ENCODE assay signal across 12 cellular contexts in genomic region chr2:233261819-233262555, GRCh38. TPM values are rescaled to one million over a fixed set of nuclear protein-coding genes. Genes with fewer than 3 reads are reported as not detected.
DNase-seq lines count a peak whose midpoint lies in the region; ATAC-seq lines count a peak whose summit lies in the region.
"Had no signal": no experiment of that assay in that cellular context is flagged by ENCODE, and none has a peak within 500 bp of the region (broad histone marks: within the 10 kb centered on the region; RNA-seq: fewer than 3 reads in every experiment).

No MANE protein-coding gene starts in this region.

- POLR2A ChIA-PET in activated CD4-positive, alpha-beta memory T cell treated with anti-CD3 and anti-CD28 coated beads for 36 hours (lab: Charles Lee) = no interaction called here

- peaks cover 47% of the 10 kb centered on the region for H3K4me1 Mint-ChIP-seq in activated T-cell treated with anti-CD3 and anti-CD28 coated beads, Interleukin-2, amount 50 U/mL, for 72 hours (ENCODE audit: low read depth)
- H3K4me1 Mint-ChIP-seq in activated CD4-positive, alpha-beta memory T cell treated with anti-CD3 and anti-CD28 coated beads for 36 hours (ENCODE audit: low read depth) = peaks cover 53% of the 10 kb centered on the region
- peaks cover 57% of the 10 kb centered on the region for H3K4me1 Mint-ChIP-seq in stimulated activated memory B cell treated with anti-CD40 and anti-IgM and Interleukin-4, amounts not matched to agents 10 μg/mL and 1 μg/mL and 100 μg/mL, for 72 hours

- no peaks in the 10 kb centered on the region for H3K9me3 Mint-ChIP-seq in activated T-cell treated with anti-CD3 and anti-CD28 coated beads, Interleukin-2, amount 50 U/mL, for 72 hours
- H3K9me3 Mint-ChIP-seq in activated CD4-positive, alpha-beta memory T cell treated with anti-CD3 and anti-CD28 coated beads for 36 hours = no peaks in the 10 kb centered on the region
- no peaks in the 10 kb centered on the region for H3K9me3 Mint-ChIP-seq in stimulated activated memory B cell treated with anti-CD40 and anti-IgM and Interleukin-4, amounts not matched to agents 10 μg/mL and 1 μg/mL and 100 μg/mL, for 72 hours

- H3K27ac Mint-ChIP-seq in activated T-cell treated with anti-CD3 and anti-CD28 coated beads, Interleukin-2, amount 50 U/mL, for 72 hours = peak overlapping the region; percentile 88
- peak overlapping the region; percentile 14 for H3K27ac Mint-ChIP-seq in activated CD4-positive, alpha-beta memory T cell treated with anti-CD3 and anti-CD28 coated beads for 36 hours
- H3K27ac Mint-ChIP-seq in stimulated activated memory B cell treated with anti-CD40 and anti-IgM and Interleukin-4, amounts not matched to agents 10 μg/mL and 1 μg/mL and 100 μg/mL, for 72 hours = peak overlapping the region; percentile 79

- peak; percentile 32 to 55 for ATAC-seq in activated T-cell treated with anti-CD3 and anti-CD28 coated beads, Interleukin-2, amount 50 U/mL, for 72 hours (replicated peaks in 1 of 2)
- ATAC-seq in GM21786 (IDR thresholded peaks at IDR 0.05; ENCODE audit: unreplicated experiment) (peak; percentile 79), left cardiac atrium (no peak)
- peak; percentile 71 for ATAC-seq in stimulated activated memory B cell treated with anti-CD40 and anti-IgM and Interleukin-4, amounts not matched to agents 10 μg/mL and 1 μg/mL and 100 μg/mL, for 72 hours

- intact Hi-C loops in activated CD4-positive, alpha-beta memory T cell treated with anti-CD3 and anti-CD28 coated beads for 36 hours (cut with micrococcal nuclease) = loop anchor here (10.0 kb wide), 1 partner anchor 593 kb away; the partner anchor contains the start of gene HJURP
- intact Hi-C loops in left cardiac atrium (cut with DNase I) = no loop called here

- no peaks in the 10 kb centered on the region for H3K27me3 Mint-ChIP-seq in activated T-cell treated with anti-CD3 and anti-CD28 coated beads, Interleukin-2, amount 50 U/mL, for 72 hours (ENCODE audit: low read depth)
- H3K27me3 Mint-ChIP-seq in activated CD4-positive, alpha-beta memory T cell treated with anti-CD3 and anti-CD28 coated beads for 36 hours = no peaks in the 10 kb centered on the region
- no peaks in the 10 kb centered on the region for H3K27me3 Mint-ChIP-seq in stimulated activated memory B cell treated with anti-CD40 and anti-IgM and Interleukin-4, amounts not matched to agents 10 μg/mL and 1 μg/mL and 100 μg/mL, for 72 hours

- H3K4me3 Mint-ChIP-seq in activated T-cell treated with anti-CD3 and anti-CD28 coated beads, Interleukin-2, amount 50 U/mL, for 72 hours = peak overlapping the region in 1 of 2 donors; percentile 5
- H3K4me3 Mint-ChIP-seq in activated CD4-positive, alpha-beta memory T cell treated with anti-CD3 and anti-CD28 coated beads for 36 hours = no peak overlapping the region
- H3K4me3 Mint-ChIP-seq in stimulated activated memory B cell treated with anti-CD40 and anti-IgM and Interleukin-4, amounts not matched to agents 10 μg/mL and 1 μg/mL and 100 μg/mL, for 72 hours = no peak overlapping the region

- DNase-seq in activated T-cell treated with anti-CD3 and anti-CD28 coated beads, Interleukin-2, amount 50 U/mL, for 72 hours = no peak
- no peak for DNase-seq in activated T-cell treated with anti-CD3 and anti-CD28 coated beads, Interleukin-2, amount 50 U/mL, for 1 hour
- DNase-seq in activated CD4-positive, alpha-beta memory T cell treated with anti-CD3 and anti-CD28 coated beads for 36 hours = no peak
- DNase-seq in left cardiac atrium = no peak
- DNase-seq in stimulated activated CD4-positive, alpha-beta T cell treated with anti-CD3 and anti-CD28 coated beads, Interleukin-1b, Interleukin-23, amount 100 ng/mL, for 48 hours = no peak
- DNase-seq in NCI-H1436 treated with DMSO at 0.1 percent for 48 hours (lab: John Stamatoyannopoulos, UW) = no peak
- DNase-seq: H7, hypothalamus, NCI-H2107, small intestine had no signal

- CTCF ChIA-PET in activated CD4-positive, alpha-beta memory T cell treated with anti-CD3 and anti-CD28 coated beads for 36 hours (lab: Charles Lee) = interaction anchor here (1.2 kb wide), 2 partner anchors 10 to 201 kb away, joined by 3 to 6 read pairs; partner anchors contain the start of gene ATG16L1

- H3K36me3 Mint-ChIP-seq in activated T-cell treated with anti-CD3 and anti-CD28 coated beads, Interleukin-2, amount 50 U/mL, for 72 hours (ENCODE audit: insufficient read depth in 2 of 2) = peaks cover 14 to 27% of the 10 kb centered on the region in 2 donors
- H3K36me3 Mint-ChIP-seq in activated CD4-positive, alpha-beta memory T cell treated with anti-CD3 and anti-CD28 coated beads for 36 hours = peaks cover 74% of the 10 kb centered on the region
- H3K36me3 Mint-ChIP-seq in stimulated activated memory B cell treated with anti-CD40 and anti-IgM and Interleukin-4, amounts not matched to agents 10 μg/mL and 1 μg/mL and 100 μg/mL, for 72 hours = peaks cover 77% of the 10 kb centered on the region

RNA-seq across cellular contexts. Expression of gene ATG16L1, which starts 10.5 kb away (rescaled TPM):
- 10 to 100 TPM; 23.6 to 26.0 TPM for total RNA-seq in activated T-cell treated with anti-CD3 and anti-CD28 coated beads, Interleukin-2, amount 50 U/mL, for 72 hours
- total RNA-seq in activated CD4-positive, alpha-beta memory T cell treated with anti-CD3 and anti-CD28 coated beads for 36 hours = 10 to 100 TPM; 27.0 to 30.5 TPM
- 10 to 100 TPM; 15.8 to 17.8 TPM for total RNA-seq in left cardiac atrium

RNA-seq across cellular contexts. Expression of gene SAG, which starts 45.6 kb away (rescaled TPM):
- total RNA-seq in activated T-cell treated with anti-CD3 and anti-CD28 coated beads, Interleukin-2, amount 50 U/mL, for 72 hours = under 1 TPM; 0.02 TPM
- 1 to 10 TPM in 1 of 2 experiments, under 1 TPM in 1; 0.27 to 1.3 TPM for total RNA-seq in activated CD4-positive, alpha-beta memory T cell treated with anti-CD3 and anti-CD28 coated beads for 36 hours
- not detected for total RNA-seq in left cardiac atrium
- total RNA-seq: H7 had no signal

Comparison
In these comparisons a context has a peak if more than half of its experiments do, and no peak if none do; other contexts are left out.
1. ATAC-seq: peak in activated T-cell treated with anti-CD3 and anti-CD28 coated beads, Interleukin-2, amount 50 U/mL, for 72 hours (2 of 2), GM21786 (single experiment) and stimulated activated memory B cell treated with anti-CD40 and anti-IgM and Interleukin-4, amounts not matched to agents 10 μg/mL and 1 μg/mL and 100 μg/mL, for 72 hours (single experiment); none in left cardiac atrium (0 of 2).
2. H3K27ac Mint-ChIP-seq: peak in every context shown above with its lines; median percentile 88 in activated T-cell treated with anti-CD3 and anti-CD28 coated beads, Interleukin-2, amount 50 U/mL, for 72 hours; 79 in stimulated activated memory B cell treated with anti-CD40 and anti-IgM and Interleukin-4, amounts not matched to agents 10 μg/mL and 1 μg/mL and 100 μg/mL, for 72 hours; 14 in activated CD4-positive, alpha-beta memory T cell treated with anti-CD3 and anti-CD28 coated beads for 36 hours.